Comparison of ENCODE assay signal across 8 cellular contexts in the genomic region with DNA sequence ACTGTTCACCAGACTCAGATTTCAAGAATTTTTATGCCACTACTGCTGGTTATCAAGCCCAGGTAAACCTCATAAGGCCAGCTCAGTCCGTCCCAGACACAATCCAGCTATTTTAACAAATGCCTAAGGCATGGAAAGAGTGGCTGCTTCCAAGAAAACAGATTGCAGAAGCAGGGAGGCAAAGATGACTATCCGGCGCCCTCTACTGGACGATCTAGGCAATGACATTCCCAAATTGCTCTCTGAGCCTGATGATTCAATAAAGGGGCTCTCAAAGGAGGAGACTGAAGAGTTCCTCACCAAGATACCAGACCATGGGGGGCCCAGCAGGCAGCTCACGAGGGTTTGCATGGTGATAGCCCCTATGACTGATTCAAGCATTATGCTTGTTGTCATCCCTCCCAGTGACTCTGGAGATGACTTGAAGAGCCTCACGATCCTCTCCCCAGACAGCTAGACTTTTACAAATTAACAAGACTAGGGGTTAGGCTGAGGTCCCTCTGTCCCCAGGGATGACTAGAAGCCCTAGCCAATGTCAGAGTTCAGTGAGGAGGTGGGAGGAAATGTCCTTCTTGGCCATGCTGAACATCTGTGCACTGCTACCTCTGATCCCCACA. TPM values are rescaled to one million over a fixed set of nuclear protein-coding genes. Genes with fewer than 3 reads are reported as not detected.
DNase-seq lines count a peak whose midpoint lies in the region; ATAC-seq, FAIRE-seq and TF ChIP-seq lines count a peak whose summit lies in the region.

No MANE protein-coding gene starts in this region.

- H3K79me2 ChIP-seq in DOHH2 (ENCODE audit: control insufficient read depth, low read length): no peaks in the 10 kb centered on the region

- no peak overlapping the region for H3K27ac Mint-ChIP-seq in activated T-helper 17 cell treated with anti-CD3 and anti-CD28 coated beads, Interleukin-2, amount 50 U/mL, for 72 hours

- H3K36me3 ChIP-seq in DOHH2 (ENCODE audit: control insufficient read depth, low read length): no peaks in the 10 kb centered on the region

- H3K9me3 ChIP-seq in DOHH2 (ENCODE audit: control insufficient read depth, insufficient read depth, low read length): 0 out of 2 replicates have a peak, but pooled peaks cover 6% of the 10 kb centered on the region

- no peaks in the 10 kb centered on the region for H4K20me1 ChIP-seq in DOHH2 (ENCODE audit: control insufficient read depth, insufficient read depth, low read depth, low read length)

- no peaks in the 10 kb centered on the region for H3K36me3 Mint-ChIP-seq in activated T-helper 17 cell treated with anti-CD3 and anti-CD28 coated beads, Interleukin-2, amount 50 U/mL, for 72 hours (ENCODE audit: low read depth)

- no peaks in the 10 kb centered on the region for H3K27me3 ChIP-seq in DOHH2 (ENCODE audit: control insufficient read depth, low read length)

- no peaks in the 10 kb centered on the region for H3K4me1 ChIP-seq in DOHH2 (ENCODE audit: control insufficient read depth, low read length)

- H3K9me3 Mint-ChIP-seq in activated T-helper 17 cell treated with anti-CD3 and anti-CD28 coated beads, Interleukin-2, amount 50 U/mL, for 72 hours: peaks cover 3% of the 10 kb centered on the region

- FAIRE-seq in H54 (lab: Jason Lieb, UNC): peak; percentile 20

- H3K4me2 ChIP-seq in DOHH2 (ENCODE audit: low read length): no peak overlapping the region

- H3F3A ChIP-seq in DOHH2 (ENCODE audit: control insufficient read depth, insufficient read depth): no peaks in the 10 kb centered on the region

- peak; percentile 20 for DNase-seq in H54 (ENCODE audit: insufficient read length, low spot score)
- DNase-seq in NCI-H226: peak; percentile 6
- DNase-seq in activated naive CD4-positive, alpha-beta T cell treated with Interleukin-2 at 50 U/mL for 16 hours: peak; percentile 45
- DNase-seq in glomerular visceral epithelial cell (ENCODE audit: extremely low spot score): peak; percentile 31
- DNase-seq in pons (ENCODE audit: low spot score): peak; percentile 47

- no peaks in the 10 kb centered on the region for H3K9me2 ChIP-seq in DOHH2 (replicated peaks; ENCODE audit: control insufficient read depth, low read length)

- TF ChIP-seq POLR2A in H54 (IDR thresholded peaks at IDR 0.05; ENCODE audit: low read depth, low read length): no peak

- peaks cover 5% of the 10 kb centered on the region for H3K27me3 Mint-ChIP-seq in activated T-helper 17 cell treated with anti-CD3 and anti-CD28 coated beads, Interleukin-2, amount 50 U/mL, for 72 hours

- no peak overlapping the region for H3K27ac ChIP-seq in DOHH2 (ENCODE audit: low read depth, low read length)

- H3K4me3 ChIP-seq in DOHH2 (ENCODE audit: low read length): no peak overlapping the region

- H3K4me1 Mint-ChIP-seq in activated T-helper 17 cell treated with anti-CD3 and anti-CD28 coated beads, Interleukin-2, amount 50 U/mL, for 72 hours: peaks cover 5% of the 10 kb centered on the region

- TF ChIP-seq CTCF in DOHH2 (IDR thresholded peaks at IDR 0.05; ENCODE audit: low read depth, low read length, poor library complexity, severe bottlenecking): peak; percentile 90

- ATAC-seq in HG02588 (IDR thresholded peaks at IDR 0.05; ENCODE audit: unreplicated experiment): no peak
- no peak for ATAC-seq in activated T-helper 17 cell treated with anti-CD3 and anti-CD28 coated beads, Interleukin-2, amount 50 U/mL, for 72 hours (replicated peaks)

- H3K4me3 Mint-ChIP-seq in activated T-helper 17 cell treated with anti-CD3 and anti-CD28 coated beads, Interleukin-2, amount 50 U/mL, for 72 hours: no peak overlapping the region

RNA-seq across cellular contexts. Expression of a gene that starts 25.0 kb away (rescaled TPM):
- total RNA-seq in activated T-helper 17 cell treated with anti-CD3 and anti-CD28 coated beads, Interleukin-2, amount 50 U/mL, for 72 hours: 10 to 100 TPM; 16.5 to 19.1 TPM

RNA-seq across cellular contexts. Expression of a gene that starts 45.8 kb away (rescaled TPM):
- total RNA-seq in activated T-helper 17 cell treated with anti-CD3 and anti-CD28 coated beads, Interleukin-2, amount 50 U/mL, for 72 hours: 10 to 100 TPM in 1 of 2 donors, 1 to 10 TPM in 1; 3.3 to 24.2 TPM
